Comparison of ENCODE assay signal across 6 cellular contexts in genomic region chr16:60564588-60564987, GRCh38.
"Had no signal": no experiment of that assay in that cellular context is flagged by ENCODE, and none has a peak within 500 bp of the region (broad histone marks: within the 10 kb centered on the region; RNA-seq: fewer than 3 reads in every experiment).

No MANE protein-coding gene starts in this region.

- DNase-seq: H9, HCEC 1CT, KG1 had no signal

- H2AFZ ChIP-seq: GM23338 had no signal

- ATAC-seq: GM23338 had no signal

- H3K4me2 ChIP-seq: GM23338 had no signal

- FAIRE-seq: H1, H54 had no signal

- H3K4me3 ChIP-seq: GM23338 had no signal
